1 cellular context compared by ENCODE assay signal in the genomic region with DNA sequence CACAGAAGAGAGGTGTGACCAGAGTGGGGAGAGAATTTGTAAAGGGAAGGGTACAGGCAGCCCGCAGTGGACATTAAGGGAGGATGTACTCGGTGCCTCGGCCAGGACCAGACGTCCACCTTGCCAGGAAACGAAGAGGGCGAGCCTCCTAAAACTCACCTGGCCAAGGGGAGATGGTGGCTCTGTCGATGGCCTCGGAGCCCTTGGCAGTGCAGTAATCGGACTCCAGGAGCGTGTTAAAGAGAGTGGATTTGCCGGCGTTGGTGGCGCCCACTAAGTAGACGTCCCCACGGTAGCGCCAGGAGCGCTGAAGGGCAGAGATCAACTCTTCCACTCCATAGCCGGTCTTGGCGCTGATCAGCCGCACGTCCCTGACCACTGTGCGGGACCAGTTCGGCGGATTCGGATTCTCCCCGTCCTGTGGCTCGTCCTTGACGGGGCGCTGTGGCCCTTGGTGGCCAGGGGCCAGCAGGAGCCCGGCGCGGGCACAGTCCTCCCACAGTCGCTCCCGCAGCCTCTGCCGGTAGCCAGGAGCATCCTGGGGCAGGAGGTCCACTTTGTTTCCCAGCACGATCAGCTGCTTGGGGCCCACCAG.
TF ChIP-seq lines count a peak whose summit lies in the region.

No MANE protein-coding gene starts in this region.

TF ChIP-seq in HepG2, 621 proteins besides CTCF, POLR2A, EP300 and RAD21 (continued from another document):
- TF ChIP-seq DMTF1 (CRISPR knock-in tag; IDR thresholded peaks at IDR 0.05) (no peak), TFAP4 (IDR thresholded peaks at IDR 0.05; ENCODE audit: borderline replicate concordance, low read depth) (0 out of 2 replicates have a peak, but pooled peaks have one; percentile 48), MAX (IDR thresholded peaks at IDR 0.05) (peak; percentile 21; the same call in 1 of the 2 replicates), ZNF205 (CRISPR knock-in tag; IDR thresholded peaks at IDR 0.05) (no peak), ZNF121 (CRISPR knock-in tag; IDR thresholded peaks at IDR 0.05) (0 out of 2 replicates have a peak, but pooled peaks have one; percentile 8), ZBTB42 (CRISPR knock-in tag; IDR thresholded peaks at IDR 0.05) (peak; percentile 13; the same call in 1 of the 2 replicates), ZNF432 (CRISPR knock-in tag; IDR thresholded peaks at IDR 0.05; ENCODE audit: borderline replicate concordance) (no peak), PITX1 (CRISPR knock-in tag; IDR thresholded peaks at IDR 0.05) (peak; percentile 47; the same call in 1 of the 2 replicates), REST (IDR thresholded peaks at IDR 0.05; ENCODE audit: borderline replicate concordance in 1 of 2, low read depth in 1 of 2, low read length in 2 of 2) (no peak), KDM5B (CRISPR knock-in tag; IDR thresholded peaks at IDR 0.05; ENCODE audit: borderline replicate concordance) (0 out of 2 replicates have a peak, but pooled peaks have one; percentile 30), ZNF263 (CRISPR knock-in tag; IDR thresholded peaks at IDR 0.05) (peak; percentile 12; the same call in 1 of the 2 replicates), NR2F1 (CRISPR knock-in tag; IDR thresholded peaks at IDR 0.05) (no peak), MXD3 (CRISPR knock-in tag; IDR thresholded peaks at IDR 0.05) (no peak), ZNF616 (CRISPR knock-in tag; IDR thresholded peaks at IDR 0.05; ENCODE audit: low read depth) (no peak), ZNF431 (CRISPR knock-in tag; IDR thresholded peaks at IDR 0.05; ENCODE audit: borderline replicate concordance, low read depth) (0 out of 2 replicates have a peak, but pooled peaks have one; percentile 9), KAT8 (CRISPR knock-in tag; IDR thresholded peaks at IDR 0.05) (no peak), HNRNPLL (IDR thresholded peaks at IDR 0.05; ENCODE audit: low read depth, low read length, poor library complexity, severe bottlenecking) (peak; percentile 97), PRMT3 (CRISPR knock-in tag; IDR thresholded peaks at IDR 0.05; ENCODE audit: borderline replicate concordance, low read depth) (peak; percentile 82; the same call in 1 of the 2 replicates), BRD4 (CRISPR knock-in tag; IDR thresholded peaks at IDR 0.05) (no peak), SAFB2 (CRISPR knock-in tag; IDR thresholded peaks at IDR 0.05; ENCODE audit: borderline replicate concordance, low read depth) (0 out of 2 replicates have a peak, but pooled peaks have one; percentile 45), FOXK1 (CRISPR knock-in tag; IDR thresholded peaks at IDR 0.05; ENCODE audit: borderline replicate concordance, low read depth) (no peak), ELF3 (CRISPR knock-in tag; IDR thresholded peaks at IDR 0.05) (no peak), ZMYM4 (CRISPR knock-in tag; IDR thresholded peaks at IDR 0.05) (no peak), HDAC2 (CRISPR knock-in tag; IDR thresholded peaks at IDR 0.05) (no peak)
- TF ChIP-seq, protein P1, sequence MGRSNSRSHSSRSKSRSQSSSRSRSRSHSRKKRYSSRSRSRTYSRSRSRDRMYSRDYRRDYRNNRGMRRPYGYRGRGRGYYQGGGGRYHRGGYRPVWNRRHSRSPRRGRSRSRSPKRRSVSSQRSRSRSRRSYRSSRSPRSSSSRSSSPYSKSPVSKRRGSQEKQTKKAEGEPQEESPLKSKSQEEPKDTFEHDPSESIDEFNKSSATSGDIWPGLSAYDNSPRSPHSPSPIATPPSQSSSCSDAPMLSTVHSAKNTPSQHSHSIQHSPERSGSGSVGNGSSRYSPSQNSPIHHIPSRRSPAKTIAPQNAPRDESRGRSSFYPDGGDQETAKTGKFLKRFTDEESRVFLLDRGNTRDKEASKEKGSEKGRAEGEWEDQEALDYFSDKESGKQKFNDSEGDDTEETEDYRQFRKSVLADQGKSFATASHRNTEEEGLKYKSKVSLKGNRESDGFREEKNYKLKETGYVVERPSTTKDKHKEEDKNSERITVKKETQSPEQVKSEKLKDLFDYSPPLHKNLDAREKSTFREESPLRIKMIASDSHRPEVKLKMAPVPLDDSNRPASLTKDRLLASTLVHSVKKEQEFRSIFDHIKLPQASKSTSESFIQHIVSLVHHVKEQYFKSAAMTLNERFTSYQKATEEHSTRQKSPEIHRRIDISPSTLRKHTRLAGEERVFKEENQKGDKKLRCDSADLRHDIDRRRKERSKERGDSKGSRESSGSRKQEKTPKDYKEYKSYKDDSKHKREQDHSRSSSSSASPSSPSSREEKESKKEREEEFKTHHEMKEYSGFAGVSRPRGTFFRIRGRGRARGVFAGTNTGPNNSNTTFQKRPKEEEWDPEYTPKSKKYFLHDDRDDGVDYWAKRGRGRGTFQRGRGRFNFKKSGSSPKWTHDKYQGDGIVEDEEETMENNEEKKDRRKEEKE (IDR thresholded peaks at IDR 0.05) = no peak
- TF ChIP-seq, protein P2, sequence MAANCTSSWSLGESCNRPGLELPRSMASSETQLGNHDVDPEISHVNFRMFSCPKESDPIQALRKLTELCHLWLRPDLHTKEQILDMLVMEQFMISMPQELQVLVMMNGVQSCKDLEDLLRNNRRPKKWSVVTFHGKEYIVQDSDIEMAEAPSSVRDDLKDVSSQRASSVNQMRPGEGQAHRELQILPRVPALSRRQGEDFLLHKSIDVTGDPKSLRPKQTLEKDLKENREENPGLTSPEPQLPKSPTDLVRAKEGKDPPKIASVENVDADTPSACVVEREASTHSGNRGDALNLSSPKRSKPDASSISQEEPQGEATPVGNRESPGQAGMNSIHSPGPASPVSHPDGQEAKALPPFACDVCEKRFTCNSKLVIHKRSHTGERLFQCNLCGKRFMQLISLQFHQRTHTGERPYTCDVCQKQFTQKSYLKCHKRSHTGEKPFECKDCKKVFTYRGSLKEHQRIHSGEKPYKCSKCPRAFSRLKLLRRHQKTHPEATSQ (CRISPR knock-in tag; IDR thresholded peaks at IDR 0.05; ENCODE audit: borderline replicate concordance) = no peak
